Comparison of ENCODE assay signal across 8 cellular contexts in the genomic region with DNA sequence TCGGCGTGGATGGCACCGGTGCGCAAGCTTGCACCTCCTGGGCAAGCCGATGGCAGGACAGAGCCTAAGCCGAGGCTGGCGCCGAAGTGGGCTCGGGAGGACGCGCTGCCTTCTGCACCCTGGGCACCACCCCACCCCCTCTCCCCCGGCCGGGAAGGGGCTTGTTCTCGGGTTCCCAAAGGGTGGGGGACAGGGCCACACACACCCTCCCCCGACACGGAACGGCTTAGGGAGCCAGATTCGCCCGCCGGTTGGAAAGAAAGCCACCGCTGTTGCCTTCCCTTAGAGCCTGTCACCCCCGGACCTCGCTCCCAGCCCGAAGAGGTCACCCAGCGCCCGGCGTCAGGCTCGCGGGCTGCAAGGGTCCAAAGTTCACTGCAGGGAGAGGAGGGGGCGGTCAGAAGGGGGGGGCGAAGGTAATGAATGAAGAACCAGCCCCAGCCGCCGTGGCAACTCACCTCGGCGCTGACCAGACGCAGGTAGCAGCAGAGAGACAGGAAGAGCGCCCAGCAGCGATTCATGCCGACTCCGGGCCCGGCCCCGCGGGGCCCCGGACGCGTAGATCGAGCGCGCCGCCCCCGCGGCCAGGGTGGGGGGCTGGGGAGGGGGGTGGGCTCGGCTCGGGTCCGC. TPM values are rescaled to one million over a fixed set of nuclear protein-coding genes. Genes with fewer than 3 reads are reported as not detected.
DNase-seq lines count a peak whose midpoint lies in the region; ATAC-seq and TF ChIP-seq lines count a peak whose summit lies in the region.

No MANE protein-coding gene starts in this region.

- peaks cover 20% of the 10 kb centered on the region for H3K27me3 Mint-ChIP-seq in activated T-helper 17 cell treated with anti-CD3 and anti-CD28 coated beads, Interleukin-2, amount 50 U/mL, for 72 hours

- ATAC-seq in activated T-helper 17 cell treated with anti-CD3 and anti-CD28 coated beads, Interleukin-2, amount 50 U/mL, for 72 hours (replicated peaks) = peak; percentile 7
- no peak for ATAC-seq in GM21825 (IDR thresholded peaks at IDR 0.05; ENCODE audit: unreplicated experiment)

- intact Hi-C loops in spleen (cut with DNase I; ENCODE audit: low total_unique reads) = no loop called here

- peaks cover 20% of the 10 kb centered on the region for H3K4me1 Mint-ChIP-seq in activated T-helper 17 cell treated with anti-CD3 and anti-CD28 coated beads, Interleukin-2, amount 50 U/mL, for 72 hours

- H3K27ac ChIP-seq in HUES6 (ENCODE audit: low read depth, low read length) (no peak overlapping the region), iPS-18a (ENCODE audit: low read length) (no peak overlapping the region), spleen (peak overlapping the region in 6 of 8 donors; percentile 48 to 86 (median 72))

- H3K4me3 Mint-ChIP-seq in activated T-helper 17 cell treated with anti-CD3 and anti-CD28 coated beads, Interleukin-2, amount 50 U/mL, for 72 hours = peak overlapping the region; percentile 80

- no peaks in the 10 kb centered on the region for H3K9me3 ChIP-seq in HUES6 (ENCODE audit: control insufficient read depth, insufficient read depth, low read depth, low read length)
- H3K9me3 ChIP-seq in iPS-18a (ENCODE audit: control insufficient read depth, low read depth, low read length) = no peaks in the 10 kb centered on the region
- no peaks in the 10 kb centered on the region for H3K9me3 ChIP-seq in spleen
- H3K9me3 ChIP-seq in BE2C = no peaks in the 10 kb centered on the region

- TF ChIP-seq POLR2A in spleen (IDR thresholded peaks at IDR 0.05) = no peak

- H3K9me3 Mint-ChIP-seq in activated T-helper 17 cell treated with anti-CD3 and anti-CD28 coated beads, Interleukin-2, amount 50 U/mL, for 72 hours = no peaks in the 10 kb centered on the region

- peak overlapping the region; percentile 65 for H3K4me3 ChIP-seq in HUES6 (ENCODE audit: low read depth, low read length)
- H3K4me3 ChIP-seq in iPS-18a (ENCODE audit: low read length) = peak overlapping the region; percentile 54
- peak overlapping the region; percentile 45 to 72 (median 54) for H3K4me3 ChIP-seq in spleen
- no peak overlapping the region for H3K4me3 ChIP-seq in BE2C (ENCODE audit: low read depth, low read length)

- peaks cover 91% of the 10 kb centered on the region for H3K27me3 ChIP-seq in HUES6 (ENCODE audit: control insufficient read depth, insufficient read depth, low read length)
- peaks cover 87% of the 10 kb centered on the region for H3K27me3 ChIP-seq in iPS-18a (ENCODE audit: control insufficient read depth, insufficient read depth, low read length)
- H3K27me3 ChIP-seq in spleen (replicated peaks in 1 of 7) = peaks cover 0 to 97% (median 50%) of the 10 kb centered on the region in 7 donors
- H3K27me3 ChIP-seq in BE2C = peaks cover 61% of the 10 kb centered on the region

- 2 to 4% (median 2%) methylated on average over 20 to 55 of the region's 55 CpGs for WGBS in spleen, 5 donors

- H3K27ac Mint-ChIP-seq in activated T-helper 17 cell treated with anti-CD3 and anti-CD28 coated beads, Interleukin-2, amount 50 U/mL, for 72 hours = no peak overlapping the region

- TF ChIP-seq CTCF in spleen (IDR thresholded peaks at IDR 0.05 in 8 of 11, conservative IDR thresholded peaks at IDR 0.05 in 3 of 11) = no peak
- no peak for TF ChIP-seq CTCF in BE2C (IDR thresholded peaks at IDR 0.05; ENCODE audit: low read depth, low read length)

- no peak for DNase-seq in spleen
- DNase-seq in dermis blood vessel endothelial cell = no peak
- no peak for DNase-seq in NCI-H82 treated with DMSO at 0.1 percent for 48 hours (lab: John Stamatoyannopoulos, UW; ENCODE audit: unreplicated experiment)
- DNase-seq in BE2C = no peak

- peaks cover 15% of the 10 kb centered on the region for H3K36me3 Mint-ChIP-seq in activated T-helper 17 cell treated with anti-CD3 and anti-CD28 coated beads, Interleukin-2, amount 50 U/mL, for 72 hours (ENCODE audit: low read depth)

- H3K36me3 ChIP-seq in HUES6 (ENCODE audit: control insufficient read depth, insufficient read depth, low read length) = no peaks in the 10 kb centered on the region
- H3K36me3 ChIP-seq in iPS-18a (ENCODE audit: control insufficient read depth, low read depth, low read length) = no peaks in the 10 kb centered on the region
- no peaks in the 10 kb centered on the region for H3K36me3 ChIP-seq in spleen
- H3K36me3 ChIP-seq in BE2C = no peaks in the 10 kb centered on the region

- peaks cover 17% of the 10 kb centered on the region for H3K4me1 ChIP-seq in HUES6 (ENCODE audit: control insufficient read depth, insufficient read depth, low read length)
- H3K4me1 ChIP-seq in iPS-18a (ENCODE audit: control insufficient read depth, low read depth, low read length) = peaks cover 8% of the 10 kb centered on the region
- peaks cover 26 to 86% (median 66%) of the 10 kb centered on the region in 6 donors for H3K4me1 ChIP-seq in spleen
- H3K4me1 ChIP-seq in BE2C = peaks cover 8% of the 10 kb centered on the region

- peak overlapping the region; percentile 15 for H3K9ac ChIP-seq in HUES6 (ENCODE audit: low read length)
- H3K9ac ChIP-seq in iPS-18a (ENCODE audit: low read length) = peak overlapping the region; percentile 17

RNA-seq across cellular contexts. Expression of gene PDGFB, which starts 1.2 kb away (rescaled TPM):
- 10 to 100 TPM in 1 of 2 donors, 1 to 10 TPM in 1; 5.2 to 11.3 TPM for total RNA-seq in activated T-helper 17 cell treated with anti-CD3 and anti-CD28 coated beads, Interleukin-2, amount 50 U/mL, for 72 hours
- 10 to 100 TPM in 2 of 7 donors, 1 to 10 TPM in 5; 2.4 to 20.5 (median 9.3) TPM for total RNA-seq in spleen
- 1 to 10 TPM; 1.7 to 8.2 (median 2.0) TPM for polyA plus RNA-seq in spleen
- 75.7 and 80.1 TPM in 2 replicates for total RNA-seq in dermis blood vessel endothelial cell
- not detected for polyA plus RNA-seq in BE2C (2012; ENCODE audit: insufficient read depth, insufficient read length, low read depth)

Comparison
In these comparisons a context has a peak if more than half of its experiments do, and no peak if none do; other contexts are left out.
1. H3K27ac ChIP-seq: peak in spleen (6 of 8); none in HUES6 (single experiment) and iPS-18a (single experiment).